Comparison of ENCODE assay signal across 13 cellular contexts in genomic region chr11:47236482-47236881, GRCh38. TPM values are rescaled to one million over a fixed set of nuclear protein-coding genes. Genes with fewer than 3 reads are reported as not detected.
A peak's percentile ranks its signal among the peaks of the same experiment; 100 is the strongest.
DNase-seq lines count a peak whose midpoint lies in the region; ATAC-seq and TF ChIP-seq lines count a peak whose summit lies in the region.
"Had no signal": no experiment of that assay in that cellular context is flagged by ENCODE, and none has a peak within 500 bp of the region (broad histone marks: within the 10 kb centered on the region; RNA-seq: fewer than 3 reads in every experiment).

No MANE protein-coding gene starts in this region.

- intact Hi-C loops in activated T-helper 2 cell treated with anti-CD3 and anti-CD28 coated beads, Interferon-gamma antibody, Interleukin-2, Interleukin-4, amounts not matched to agents 10 μg/mL and 5 μg/mL and 100 μg/mL, durations not matched to agents 14 hours and 24 hours and 36 hours (cut with micrococcal nuclease), result loop anchor here (2.0 kb wide), 1 partner anchor 20 kb away; no protein-coding TSS in a partner anchor

- no peak for TF ChIP-seq CTCF in GM23338 (conservative IDR thresholded peaks at IDR 0.05; ENCODE audit: low read depth in 2 of 2)

- DNase-seq in NCI-H2171 treated with DMSO at 0.1 percent for 48 hours (lab: John Stamatoyannopoulos, UW) (peak; percentile 36), NCI-H2171 (lab: John Stamatoyannopoulos, UW) (no peak), M059J (ENCODE audit: low read depth) (peak; percentile 64), iris pigment epithelial cell (ENCODE audit: low read depth) (peak; percentile 83), GM23338 (ENCODE audit: low spot score) (no peak), NCI-H128 (lab: John Stamatoyannopoulos, UW; ENCODE audit: unreplicated experiment) (no peak)
- no peak for DNase-seq in activated T-helper 2 cell treated with anti-CD3 and anti-CD28 coated beads, Interferon-gamma antibody, Interleukin-2, Interleukin-4, amounts not matched to agents 10 μg/mL and 5 μg/mL and 100 μg/mL, durations not matched to agents 14 hours and 24 hours and 36 hours (ENCODE audit: low spot score)
- DNase-seq: activated naive CD8-positive, alpha-beta T cell treated with anti-CD3 and anti-CD28 coated beads, Interleukin-2, amount 10 ng/mL, durations not matched to agents 7 days and 5 days; left cardiac atrium; NK-92 treated with Interleukin-12 subunit alpha and Interleukin-12 subunit beta, amount 100 ng/mL, for 24 hours; stimulated activated CD4-positive, alpha-beta T cell treated with anti-CD3 and anti-CD28 coated beads, Interleukin-1b, Interleukin-23, amount 100 ng/mL, for 48 hours had no signal

- ATAC-seq in GM23338 (no peak), HG03521 (IDR thresholded peaks at IDR 0.05; ENCODE audit: unreplicated experiment) (no peak)
- ATAC-seq: left cardiac atrium had no signal

- H3K27ac Mint-ChIP-seq in activated T-helper 2 cell treated with anti-CD3 and anti-CD28 coated beads, Interferon-gamma antibody, Interleukin-2, Interleukin-4, amounts not matched to agents 10 μg/mL and 5 μg/mL and 100 μg/mL, durations not matched to agents 14 hours and 24 hours and 36 hours, result peak overlapping the region; percentile 18
- no peak overlapping the region; the same call in 1 of the 2 replicates for H3K27ac Mint-ChIP-seq in GM23338

- peaks cover 11% of the 10 kb centered on the region for H3K36me3 ChIP-seq in GM23338 (ENCODE audit: insufficient read depth)

- H3F3A ChIP-seq in GM23338 (replicated peaks; ENCODE audit: low read depth), result peaks cover 13% of the 10 kb centered on the region; the same call in 1 of the 2 replicates

- H3K4me3 Mint-ChIP-seq in activated T-helper 2 cell treated with anti-CD3 and anti-CD28 coated beads, Interferon-gamma antibody, Interleukin-2, Interleukin-4, amounts not matched to agents 10 μg/mL and 5 μg/mL and 100 μg/mL, durations not matched to agents 14 hours and 24 hours and 36 hours (ENCODE audit: low read depth), result no peak overlapping the region
- no peak overlapping the region for H3K4me3 Mint-ChIP-seq in GM23338
- H3K4me3 Mint-ChIP-seq: activated naive CD8-positive, alpha-beta T cell treated with anti-CD3 and anti-CD28 coated beads, Interleukin-2, amount 10 ng/mL, durations not matched to agents 7 days and 5 days had no signal

- peaks cover 24% of the 10 kb centered on the region for H3K4me1 Mint-ChIP-seq in activated T-helper 2 cell treated with anti-CD3 and anti-CD28 coated beads, Interferon-gamma antibody, Interleukin-2, Interleukin-4, amounts not matched to agents 10 μg/mL and 5 μg/mL and 100 μg/mL, durations not matched to agents 14 hours and 24 hours and 36 hours (ENCODE audit: low read depth)
- peaks cover 12% of the 10 kb centered on the region; the same call in 2 of the 3 replicates for H3K4me1 Mint-ChIP-seq in GM23338

- H4K20me1 ChIP-seq in GM23338 (replicated peaks; ENCODE audit: insufficient read depth), result no peaks in the 10 kb centered on the region; the same call in 1 of the 2 replicates

- peaks cover 82% of the 10 kb centered on the region for H3K36me3 Mint-ChIP-seq in activated T-helper 2 cell treated with anti-CD3 and anti-CD28 coated beads, Interferon-gamma antibody, Interleukin-2, Interleukin-4, amounts not matched to agents 10 μg/mL and 5 μg/mL and 100 μg/mL, durations not matched to agents 14 hours and 24 hours and 36 hours (ENCODE audit: low read depth)
- peaks cover 49% of the 10 kb centered on the region for H3K36me3 Mint-ChIP-seq in GM23338 (ENCODE audit: low read depth)

- H2AFZ ChIP-seq in GM23338, result no peak overlapping the region

- no peak overlapping the region for H3K4me2 ChIP-seq in GM23338

- no peak overlapping the region for H3K27ac ChIP-seq in GM23338 (ENCODE audit: low read depth)
- H3K27ac ChIP-seq: VCaP had no signal

- H3K4me1 ChIP-seq in GM23338 (ENCODE audit: insufficient read depth), result no peaks in the 10 kb centered on the region

- H3K79me2 ChIP-seq in GM23338 (replicated peaks; ENCODE audit: insufficient read depth), result no peaks in the 10 kb centered on the region

- no peaks in the 10 kb centered on the region for H3K27me3 Mint-ChIP-seq in activated T-helper 2 cell treated with anti-CD3 and anti-CD28 coated beads, Interferon-gamma antibody, Interleukin-2, Interleukin-4, amounts not matched to agents 10 μg/mL and 5 μg/mL and 100 μg/mL, durations not matched to agents 14 hours and 24 hours and 36 hours (ENCODE audit: low read depth)
- peaks cover 5% of the 10 kb centered on the region for H3K27me3 Mint-ChIP-seq in GM23338 (ENCODE audit: insufficient read depth, low read depth, poor library complexity)
- H3K27me3 Mint-ChIP-seq: activated naive CD8-positive, alpha-beta T cell treated with anti-CD3 and anti-CD28 coated beads, Interleukin-2, amount 10 ng/mL, durations not matched to agents 7 days and 5 days had no signal

- H3K9me3 Mint-ChIP-seq in activated T-helper 2 cell treated with anti-CD3 and anti-CD28 coated beads, Interferon-gamma antibody, Interleukin-2, Interleukin-4, amounts not matched to agents 10 μg/mL and 5 μg/mL and 100 μg/mL, durations not matched to agents 14 hours and 24 hours and 36 hours, result no peaks in the 10 kb centered on the region
- no peaks in the 10 kb centered on the region for H3K9me3 Mint-ChIP-seq in GM23338
- H3K9me3 Mint-ChIP-seq: activated naive CD8-positive, alpha-beta T cell treated with anti-CD3 and anti-CD28 coated beads, Interleukin-2, amount 10 ng/mL, durations not matched to agents 7 days and 5 days had no signal

- no peaks in the 10 kb centered on the region for H3K9me2 ChIP-seq in GM23338 (ENCODE audit: insufficient read depth)

- H3K27me3 ChIP-seq in GM23338 (ENCODE audit: insufficient read depth), result no peaks in the 10 kb centered on the region

- no peak overlapping the region for H3K4me3 ChIP-seq in GM23338

TF ChIP-seq in GM23338, 12 proteins besides CTCF, POLR2A, EP300 and RAD21 (continues in another document):
- TF ChIP-seq ZNF114 (CRISPR knock-in tag; IDR thresholded peaks at IDR 0.05), result no peak
- TF ChIP-seq JUNB (IDR thresholded peaks at IDR 0.05; ENCODE audit: unreplicated experiment), result no peak
- TF ChIP-seq POLR2AphosphoS5 (IDR thresholded peaks at IDR 0.05; ENCODE audit: low read depth), result no peak

RNA-seq across cellular contexts. Expression of gene ACP2, which starts 12.1 kb away (rescaled TPM):
- total RNA-seq in M059J (2014; rRNA removed; shearing (Covaris generic)), result 74.4 and 98.8 TPM in 2 replicates
- 23.2 and 24.5 TPM in 2 replicates for total RNA-seq in activated T-helper 2 cell treated with anti-CD3 and anti-CD28 coated beads, Interferon-gamma antibody, Interleukin-2, Interleukin-4, amounts not matched to agents 10 μg/mL and 5 μg/mL and 100 μg/mL, durations not matched to agents 14 hours and 24 hours and 36 hours
- total RNA-seq in GM23338 (2014; rRNA removed; shearing (Covaris generic)), result 32.1 and 33.5 TPM in 2 replicates
- polyA plus RNA-seq in GM23338 (2016; fragmentation: Nextera tagmentation; extraction: Ambion mirVana), result 5.6 and 7.3 TPM in 2 replicates

RNA-seq across cellular contexts. Expression of gene NR1H3, which starts 21.3 kb away (rescaled TPM):
- total RNA-seq in M059J (2014; rRNA removed; shearing (Covaris generic)), result 7.7 and 13.1 TPM in 2 replicates
- 10.8 and 11.4 TPM in 2 replicates for total RNA-seq in activated T-helper 2 cell treated with anti-CD3 and anti-CD28 coated beads, Interferon-gamma antibody, Interleukin-2, Interleukin-4, amounts not matched to agents 10 μg/mL and 5 μg/mL and 100 μg/mL, durations not matched to agents 14 hours and 24 hours and 36 hours
- 23.7 and 23.8 TPM in 2 replicates for total RNA-seq in GM23338 (2014; rRNA removed; shearing (Covaris generic))
- polyA plus RNA-seq in GM23338 (2016; fragmentation: Nextera tagmentation; extraction: Ambion mirVana), result 16.5 and 17.5 TPM in 2 replicates

RNA-seq across cellular contexts. Expression of gene DDB2, which starts 21.7 kb away (rescaled TPM):
- total RNA-seq in M059J (2014; rRNA removed; shearing (Covaris generic)), result 21.2 and 23.2 TPM in 2 replicates
- total RNA-seq in activated T-helper 2 cell treated with anti-CD3 and anti-CD28 coated beads, Interferon-gamma antibody, Interleukin-2, Interleukin-4, amounts not matched to agents 10 μg/mL and 5 μg/mL and 100 μg/mL, durations not matched to agents 14 hours and 24 hours and 36 hours, result 158 and 161 TPM in 2 replicates
- total RNA-seq in GM23338 (2014; rRNA removed; shearing (Covaris generic)), result 62.5 and 63.1 TPM in 2 replicates
- polyA plus RNA-seq in GM23338 (2016; fragmentation: Nextera tagmentation; extraction: Ambion mirVana), result 58.7 and 60.2 TPM in 2 replicates

RNA-seq across cellular contexts. Expression of gene MADD, which starts 33.5 kb away (rescaled TPM):
- total RNA-seq in M059J (2014; rRNA removed; shearing (Covaris generic)), result 13.3 and 25.1 TPM in 2 replicates
- 83.2 and 89.4 TPM in 2 replicates for total RNA-seq in activated T-helper 2 cell treated with anti-CD3 and anti-CD28 coated beads, Interferon-gamma antibody, Interleukin-2, Interleukin-4, amounts not matched to agents 10 μg/mL and 5 μg/mL and 100 μg/mL, durations not matched to agents 14 hours and 24 hours and 36 hours
- total RNA-seq in GM23338 (2014; rRNA removed; shearing (Covaris generic)), result 33.3 and 43.8 TPM in 2 replicates
- polyA plus RNA-seq in GM23338 (2016; fragmentation: Nextera tagmentation; extraction: Ambion mirVana), result 12.5 and 13.4 TPM in 2 replicates

RNA-seq across cellular contexts. Expression of gene PACSIN3, which starts 50.2 kb away (rescaled TPM):
- 13.3 and 15.8 TPM in 2 replicates for total RNA-seq in M059J (2014; rRNA removed; shearing (Covaris generic))
- total RNA-seq in activated T-helper 2 cell treated with anti-CD3 and anti-CD28 coated beads, Interferon-gamma antibody, Interleukin-2, Interleukin-4, amounts not matched to agents 10 μg/mL and 5 μg/mL and 100 μg/mL, durations not matched to agents 14 hours and 24 hours and 36 hours, result 21.4 and 22.2 TPM in 2 replicates
- total RNA-seq in GM23338 (2014; rRNA removed; shearing (Covaris generic)), result 66.5 and 72.1 TPM in 2 replicates
- 38.8 and 39.6 TPM in 2 replicates for polyA plus RNA-seq in GM23338 (2016; fragmentation: Nextera tagmentation; extraction: Ambion mirVana)

Comparison
In these comparisons a context has a peak if more than half of its experiments do, and no peak if none do; other contexts are left out.
1. DNase-seq: peak in NCI-H2171 treated with DMSO at 0.1 percent for 48 hours (single experiment), M059J (single experiment) and iris pigment epithelial cell (single experiment); none in NCI-H2171 (single experiment), activated T-helper 2 cell treated with anti-CD3 and anti-CD28 coated beads, Interferon-gamma antibody, Interleukin-2, Interleukin-4, amounts not matched to agents 10 μg/mL and 5 μg/mL and 100 μg/mL, durations not matched to agents 14 hours and 24 hours and 36 hours (single experiment), GM23338 (single experiment) and NCI-H128 (single experiment).